In the genomic region with DNA sequence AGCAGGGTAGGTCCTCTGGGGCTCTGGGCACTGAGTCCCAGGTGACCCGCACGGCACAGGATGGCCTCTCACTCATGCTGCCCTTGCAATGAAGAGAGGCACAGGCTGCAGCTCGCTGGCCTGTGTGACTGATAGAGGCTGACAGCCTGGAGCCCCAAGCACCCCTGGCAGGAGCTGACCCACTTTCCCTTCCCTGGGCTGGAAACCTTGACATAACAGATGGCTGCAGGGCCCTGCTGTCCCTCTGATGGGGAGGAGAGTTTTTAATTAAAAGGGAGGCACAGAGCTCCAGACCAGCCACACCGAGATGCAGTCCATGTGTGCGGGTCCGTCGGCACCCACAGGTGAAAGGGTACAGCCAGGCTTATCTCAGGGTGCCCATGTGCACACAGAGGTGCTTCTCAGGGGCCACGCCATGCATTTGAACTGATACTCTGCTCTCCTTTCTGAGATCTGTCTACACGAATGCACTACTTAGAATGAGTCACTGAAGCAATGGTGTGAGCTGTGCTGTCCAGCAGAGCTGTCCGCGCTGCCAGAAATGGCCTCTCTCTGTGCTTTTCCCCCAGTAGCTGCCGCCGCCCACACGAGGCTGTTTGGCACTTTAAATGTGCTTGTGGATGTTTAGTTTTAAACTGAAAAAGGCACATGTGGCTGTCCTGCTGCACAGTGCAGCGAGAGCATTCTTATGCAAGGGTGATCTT, we compare ENCODE assay signal across 14 cellular contexts.
DNase-seq lines count a peak whose midpoint lies in the region; ATAC-seq, FAIRE-seq and TF ChIP-seq lines count a peak whose summit lies in the region.
"Had no signal": no experiment of that assay in that cellular context is flagged by ENCODE, and none has a peak within 500 bp of the region (broad histone marks: within the 10 kb centered on the region; RNA-seq: fewer than 3 reads in every experiment).

No MANE protein-coding gene starts in this region.

- H3K4me1 ChIP-seq in right lobe of liver (no peaks in the 10 kb centered on the region), HepG2 (ENCODE audit: insufficient read depth, low read length) (no peaks in the 10 kb centered on the region), mesenchymal stem cell (ENCODE audit: control insufficient read depth, insufficient read depth, low read depth, low read length) (peaks cover 18% of the 10 kb centered on the region), aorta (ENCODE audit: control insufficient read depth in 1 of 2, insufficient read depth in 2 of 2, low read length in 2 of 2) (no peaks in the 10 kb centered on the region)
- H3K4me1 ChIP-seq: gastrocnemius medialis had no signal

- H3K79me2 ChIP-seq in HepG2 (ENCODE audit: insufficient read depth, low read length) = no peaks in the 10 kb centered on the region

- intact Hi-C loops in right lobe of liver (cut with DNase I) = no loop called here
- intact Hi-C loops in HepG2 (cut with micrococcal nuclease; ENCODE audit: unreplicated experiment) = no loop called here
- intact Hi-C loops in aorta (cut with DNase I) = no loop called here

- H3K27me3 ChIP-seq in right lobe of liver = no peaks in the 10 kb centered on the region
- peaks cover 14 to 65% of the 10 kb centered on the region in 2 experiments; a peak in 4 of 5 replicates for H3K27me3 ChIP-seq in HepG2 (ENCODE audit: control insufficient read depth in 1 of 2, insufficient read depth in 2 of 2, low read length in 2 of 2)
- H3K27me3 ChIP-seq in mesenchymal stem cell (ENCODE audit: control insufficient read depth in 1 of 2, insufficient read depth in 1 of 2, low read length in 2 of 2) = peaks cover 3 to 18% of the 10 kb centered on the region in 2 experiments
- no peaks in the 10 kb centered on the region for H3K27me3 ChIP-seq in aorta (ENCODE audit: control insufficient read depth in 1 of 2, insufficient read depth in 2 of 2, low read length in 1 of 2)

- H4K8ac ChIP-seq in mesenchymal stem cell (ENCODE audit: low read length) = no peak overlapping the region

- H4K20me1 ChIP-seq in HepG2 (ENCODE audit: insufficient read depth, low read length) = no peaks in the 10 kb centered on the region

- H3K14ac ChIP-seq in mesenchymal stem cell (ENCODE audit: low read length in 2 of 2) = peak overlapping the region in 1 of 2 experiments; percentile 14

- H3K4me3 ChIP-seq in right lobe of liver = no peak overlapping the region
- no peak overlapping the region for H3K4me3 ChIP-seq in HepG2 (replicated peaks in 1 of 3; ENCODE audit: insufficient read depth in 1 of 3, low read depth in 2 of 3, low read length in 3 of 3)
- H3K4me3 ChIP-seq in mesenchymal stem cell (ENCODE audit: insufficient read depth in 1 of 2, low read depth in 1 of 2, low read length in 2 of 2) = peak overlapping the region in 1 of 2 experiments; percentile 24
- H3K4me3 ChIP-seq in aorta (ENCODE audit: low read length in 2 of 2) = no peak overlapping the region
- H3K4me3 ChIP-seq: gastrocnemius medialis had no signal

- no peak for TF ChIP-seq CTCF in right lobe of liver (IDR thresholded peaks at IDR 0.05)
- no peak for TF ChIP-seq CTCF in HepG2 (CRISPR knock-in tag; IDR thresholded peaks at IDR 0.05)
- no peak for TF ChIP-seq CTCF in type B pancreatic cell (conservative IDR thresholded peaks at IDR 0.05)

- no peak overlapping the region for H3K23ac ChIP-seq in mesenchymal stem cell (ENCODE audit: low read length in 2 of 2)

- FAIRE-seq in HepG2 (lab: Jason Lieb, UNC) = no peak

- H2BK12ac ChIP-seq in mesenchymal stem cell (ENCODE audit: low read length in 2 of 2) = peak overlapping the region in 1 of 2 experiments; percentile 34

- ATAC-seq in right lobe of liver = no peak
- ATAC-seq in HepG2 = no peak
- ATAC-seq in aorta (ENCODE audit: low FRiP score) = peak; percentile 51

- H3K9ac ChIP-seq in HepG2 (ENCODE audit: insufficient read depth, low read depth, low read length) = no peak overlapping the region
- H3K9ac ChIP-seq in mesenchymal stem cell (ENCODE audit: low read length) = peak overlapping the region; percentile 44

- TF ChIP-seq POLR2A in right lobe of liver (IDR thresholded peaks at IDR 0.05) = no peak
- TF ChIP-seq POLR2A in HepG2 (IDR thresholded peaks at IDR 0.05; ENCODE audit: insufficient read depth in 1 of 2, low read depth in 2 of 2, low read length in 2 of 2) = no peak

- H2BK5ac ChIP-seq in mesenchymal stem cell (ENCODE audit: low read depth, low read length, poor library complexity, severe bottlenecking) = no peak overlapping the region

- H2BK15ac ChIP-seq in mesenchymal stem cell (ENCODE audit: low read depth, poor library complexity, severe bottlenecking) = no peak overlapping the region

- no peak overlapping the region for H2AK5ac ChIP-seq in mesenchymal stem cell (ENCODE audit: low read length, severe bottlenecking)

- H3K18ac ChIP-seq in mesenchymal stem cell (ENCODE audit: low read depth in 1 of 2, low read length in 2 of 2) = peak overlapping the region; percentile 18 to 62

- no peaks in the 10 kb centered on the region for H3K9me3 ChIP-seq in right lobe of liver
- H3K9me3 ChIP-seq in HepG2 (ENCODE audit: low read length) = no peaks in the 10 kb centered on the region
- no peaks in the 10 kb centered on the region for H3K9me3 ChIP-seq in mesenchymal stem cell (ENCODE audit: control insufficient read depth, low read length)
- H3K9me3 ChIP-seq in aorta (ENCODE audit: control insufficient read depth, low read length) = no peaks in the 10 kb centered on the region
- H3K9me3 ChIP-seq: gastrocnemius medialis had no signal

- H3K36me3 Mint-ChIP-seq in type B pancreatic cell = no peaks in the 10 kb centered on the region

- TF ChIP-seq RAD21 in HepG2 (CRISPR knock-in tag; IDR thresholded peaks at IDR 0.05) = no peak

- DNase-seq in right lobe of liver = peak in 2 of 3 donors; percentile 8 to 27
- no peak for DNase-seq in HepG2 (ENCODE audit: low spot score)
- peak; percentile 41 for DNase-seq in dedifferentiated amniotic fluid mesenchymal stem cell (ENCODE audit: extremely low spot score)
- peak; percentile 79 for DNase-seq in mesenchymal stem cell
- peak; percentile 79 to 85 for DNase-seq in aorta
- DNase-seq in type B pancreatic cell (ENCODE audit: extremely low spot score, unreplicated experiment) = no peak
- DNase-seq in activated T-cell treated with anti-CD3 and anti-CD28 coated beads, Interleukin-2, amount 50 U/mL, for 48 hours = no peak
- no peak for DNase-seq in NOMO-1 treated with dmso at 0.1 percent for 144 hours (lab: John Stamatoyannopoulos, UW; ENCODE audit: unreplicated experiment)
- DNase-seq: gastrocnemius medialis, GDM1, GOT3, midbrain, MM.1S, T-helper 2 cell had no signal

- 65% methylated on average over 8 of the region's 15 CpGs for WGBS in right lobe of liver (ENCODE audit: insufficient coverage, low coverage, low lambda C conversion rate, missing lambda C conversion rate)
- WGBS in HepG2 (ENCODE audit: low lambda C conversion rate) = 30% methylated on average over 5 of the region's 15 CpGs
- 56% methylated on average over 15 of the region's 15 CpGs for WGBS in mesenchymal stem cell
- 41 to 56% methylated on average over 15 of the region's 15 CpGs for WGBS in aorta, 2 donors

- no peak for TF ChIP-seq EP300 in HepG2 (IDR thresholded peaks at IDR 0.05; ENCODE audit: low read depth in 2 of 2, low read length in 2 of 2)
- TF ChIP-seq EP300 in HepG2 (CRISPR knock-in tag; IDR thresholded peaks at IDR 0.05; ENCODE audit: borderline replicate concordance) = no peak

- H3K4me3 Mint-ChIP-seq in type B pancreatic cell = no peak overlapping the region

- no TSS peak for BruUV-seq in HepG2 (replicated peaks; lab: Mats Ljungman, UMichigan)

- POLR2A ChIA-PET in HepG2 (lab: Yijun Ruan, JAX) = no interaction called here

- H4K91ac ChIP-seq in mesenchymal stem cell (ENCODE audit: low read length) = peak overlapping the region; percentile 52

- no peak overlapping the region for H3K27ac Mint-ChIP-seq in type B pancreatic cell

- H3K36me3 ChIP-seq in right lobe of liver = no peaks in the 10 kb centered on the region
- H3K36me3 ChIP-seq in HepG2 (replicated peaks in 1 of 2; ENCODE audit: control insufficient read depth in 1 of 2, insufficient read depth in 2 of 2, low read length in 2 of 2) = no peaks in the 10 kb centered on the region
- H3K36me3 ChIP-seq in mesenchymal stem cell (ENCODE audit: control insufficient read depth in 1 of 2, insufficient read depth in 2 of 2, low read depth in 1 of 2, low read length in 2 of 2) = peaks cover 7 to 8% of the 10 kb centered on the region in 2 experiments
- no peaks in the 10 kb centered on the region for H3K36me3 ChIP-seq in aorta (ENCODE audit: control insufficient read depth in 1 of 2, insufficient read depth in 2 of 2, low read length in 1 of 2)
- H3K36me3 ChIP-seq: gastrocnemius medialis had no signal

- H3K79me1 ChIP-seq in mesenchymal stem cell (replicated peaks; ENCODE audit: low read length, poor library complexity, severe bottlenecking) = no peaks in the 10 kb centered on the region

- H3K27me3 Mint-ChIP-seq in type B pancreatic cell = peaks cover 26% of the 10 kb centered on the region

- H3K4me2 ChIP-seq in HepG2 (ENCODE audit: low read depth, low read length) (no peak overlapping the region), mesenchymal stem cell (ENCODE audit: low read length, poor library complexity, severe bottlenecking) (no peak overlapping the region)

- H3K9me3 Mint-ChIP-seq in type B pancreatic cell = no peaks in the 10 kb centered on the region

- peaks cover 33% of the 10 kb centered on the region for H3K4me1 Mint-ChIP-seq in type B pancreatic cell (ENCODE audit: unreplicated experiment)

- in situ Hi-C loops in HepG2 (cut with HindIII; ENCODE audit: extremely low pct_ligation_motif_present, low pct_unique_long_range_greater_than_20kb) = no loop called here

- H3K4ac ChIP-seq in mesenchymal stem cell (ENCODE audit: low read depth in 1 of 2, low read length in 2 of 2) = no peak overlapping the region

- H2AFZ ChIP-seq in HepG2 (ENCODE audit: low read length) (no peak overlapping the region), mesenchymal stem cell (ENCODE audit: low read depth, low read length) (no peak overlapping the region)

- CTCF ChIA-PET in HepG2 (lab: Yijun Ruan, JAX; ENCODE audit: low intra/inter-chr PET ratio, low total read pairs) = no interaction called here

- no peak overlapping the region for H2BK120ac ChIP-seq in mesenchymal stem cell (ENCODE audit: low read depth, low read length)

- H3K27ac ChIP-seq in right lobe of liver (no peak overlapping the region), HepG2 (ENCODE audit: extremely low read length, insufficient read depth, low read length) (no peak overlapping the region), mesenchymal stem cell (ENCODE audit: low read length, poor library complexity, severe bottlenecking) (no peak overlapping the region), aorta (ENCODE audit: low read depth in 1 of 2, low read length in 2 of 2) (no peak overlapping the region)
- H3K27ac ChIP-seq: gastrocnemius medialis had no signal

TF ChIP-seq in HepG2, 621 proteins besides CTCF, POLR2A, EP300 and RAD21:
- TF ChIP-seq ELF3 (CRISPR knock-in tag; IDR thresholded peaks at IDR 0.05) (no peak), TBP (CRISPR knock-in tag; IDR thresholded peaks at IDR 0.05) (no peak)

Comparison
In these comparisons a context has a peak if more than half of its experiments do, and no peak if none do; other contexts are left out.
1. DNase-seq: peak in right lobe of liver (2 of 3), dedifferentiated amniotic fluid mesenchymal stem cell (single experiment), mesenchymal stem cell (single experiment) and aorta (2 of 2); none in HepG2 (single experiment), type B pancreatic cell (single experiment), activated T-cell treated with anti-CD3 and anti-CD28 coated beads, Interleukin-2, amount 50 U/mL, for 48 hours (0 of 2) and NOMO-1 treated with dmso at 0.1 percent for 144 hours (single experiment).